In the genomic region with DNA sequence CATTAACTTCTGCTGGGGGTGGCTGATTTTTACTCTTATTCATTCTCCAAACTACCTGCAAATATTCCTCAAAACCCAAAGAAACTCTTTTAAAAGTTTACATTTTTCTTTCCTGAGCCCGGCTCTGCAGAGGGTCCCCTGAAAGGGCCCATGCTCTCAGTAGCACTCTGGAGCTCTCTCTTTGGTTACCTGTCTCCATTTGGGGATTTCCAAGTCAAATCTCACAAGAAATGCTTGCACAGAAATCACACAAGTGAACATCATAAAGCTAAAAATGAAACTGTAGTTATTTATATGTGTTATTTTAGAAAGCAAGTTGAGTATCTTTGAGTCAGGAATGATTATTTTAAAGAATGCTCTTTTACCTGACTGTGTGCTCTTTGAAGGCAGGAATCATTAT, we compare ENCODE assay signal across 22 cellular contexts.
"Had no signal": no experiment of that assay in that cellular context is flagged by ENCODE, and none has a peak within 500 bp of the region (broad histone marks: within the 10 kb centered on the region; RNA-seq: fewer than 3 reads in every experiment).

No MANE protein-coding gene starts in this region.

- H3K27ac ChIP-seq: coronary artery, dorsolateral prefrontal cortex, esophagus muscularis mucosa, foreskin keratinocyte, gastroesophageal sphincter, heart left ventricle, left lung, lower lobe of right lung had no signal

- H3K9me3 ChIP-seq: esophagus muscularis mucosa, gastroesophageal sphincter, heart left ventricle, left lung, lower lobe of right lung, mucosa of descending colon had no signal

- H3K27me3 ChIP-seq: dorsolateral prefrontal cortex, esophagus muscularis mucosa, gastroesophageal sphincter, heart left ventricle, left lung had no signal

- FAIRE-seq: endothelial cell of umbilical vein, frontal cortex, islet of Langerhans, keratinocyte had no signal

- H3K4me3 ChIP-seq: coronary artery, dorsolateral prefrontal cortex, esophagus muscularis mucosa, gastroesophageal sphincter, heart left ventricle, left lung, lower lobe of right lung, mucosa of descending colon had no signal

- H3K36me3 ChIP-seq: esophagus muscularis mucosa, gastroesophageal sphincter, heart left ventricle, left lung, lower lobe of right lung had no signal

- H3K4me1 ChIP-seq: esophagus muscularis mucosa, foreskin keratinocyte, gastroesophageal sphincter, heart left ventricle, left lung, lower lobe of right lung had no signal

- ATAC-seq: foreskin keratinocyte; gastroesophageal sphincter; heart left ventricle; left cardiac atrium; left lung; left ventricle myocardium superior; lower lobe of right lung; mucosa of descending colon; naive thymus-derived CD8-positive, alpha-beta T cell had no signal

- DNase-seq: dermis blood vessel endothelial cell; dorsolateral prefrontal cortex; effector CD4-positive, alpha-beta T cell; effector memory CD4-positive, alpha-beta T cell; foreskin keratinocyte; heart left ventricle; hippocampal formation; left cardiac atrium; left lung; left ventricle myocardium superior; lower lobe of right lung; mesenchymal stem cell; mucosa of descending colon; naive B cell; naive thymus-derived CD8-positive, alpha-beta T cell had no signal
